In the genomic region with DNA sequence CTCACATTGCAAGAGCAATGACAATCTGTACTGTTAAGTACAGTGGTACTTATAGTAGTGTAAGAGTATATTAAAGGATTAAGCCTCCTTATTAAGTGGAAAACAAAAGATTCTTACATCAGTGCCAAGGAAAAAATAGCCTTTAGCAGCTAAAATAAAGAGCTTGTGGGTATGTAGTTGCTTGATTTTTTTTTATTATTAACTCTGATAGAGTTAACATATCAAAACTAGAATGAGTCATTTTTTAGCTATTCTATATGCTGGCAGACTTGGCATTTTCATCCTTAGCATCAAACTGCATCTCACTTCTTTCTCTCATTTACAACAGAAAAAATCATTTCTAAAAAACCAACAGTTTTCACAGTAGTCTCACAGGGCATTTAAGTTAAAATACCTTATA, we compare ENCODE assay signal across 1 cellular context.
TF ChIP-seq lines count a peak whose summit lies in the region.

No MANE protein-coding gene starts in this region.

TF ChIP-seq in A549, 52 proteins besides CTCF, POLR2A, EP300 and RAD21 (continued from another document):
- TF ChIP-seq, protein P1, sequence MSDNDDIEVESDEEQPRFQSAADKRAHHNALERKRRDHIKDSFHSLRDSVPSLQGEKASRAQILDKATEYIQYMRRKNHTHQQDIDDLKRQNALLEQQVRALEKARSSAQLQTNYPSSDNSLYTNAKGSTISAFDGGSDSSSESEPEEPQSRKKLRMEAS (IDR thresholded peaks at IDR 0.05), result no peak
- TF ChIP-seq FOXS1 (CRISPR knock-in tag; IDR thresholded peaks at IDR 0.05), result no peak
- no peak for TF ChIP-seq NR3C1 (IDR thresholded peaks at IDR 0.05)
- TF ChIP-seq ZSCAN20 (CRISPR knock-in tag; IDR thresholded peaks at IDR 0.05), result no peak
- TF ChIP-seq HOXB13 (CRISPR knock-in tag; IDR thresholded peaks at IDR 0.05; ENCODE audit: low read depth), result no peak
- TF ChIP-seq, protein P2, sequence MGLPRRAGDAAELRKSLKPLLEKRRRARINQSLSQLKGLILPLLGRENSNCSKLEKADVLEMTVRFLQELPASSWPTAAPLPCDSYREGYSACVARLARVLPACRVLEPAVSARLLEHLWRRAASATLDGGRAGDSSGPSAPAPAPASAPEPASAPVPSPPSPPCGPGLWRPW (IDR thresholded peaks at IDR 0.05), result no peak
- no peak for TF ChIP-seq ZNF302 (CRISPR knock-in tag; IDR thresholded peaks at IDR 0.05)
- no peak for TF ChIP-seq SMC3 (IDR thresholded peaks at IDR 0.05)
- TF ChIP-seq, protein P3, sequence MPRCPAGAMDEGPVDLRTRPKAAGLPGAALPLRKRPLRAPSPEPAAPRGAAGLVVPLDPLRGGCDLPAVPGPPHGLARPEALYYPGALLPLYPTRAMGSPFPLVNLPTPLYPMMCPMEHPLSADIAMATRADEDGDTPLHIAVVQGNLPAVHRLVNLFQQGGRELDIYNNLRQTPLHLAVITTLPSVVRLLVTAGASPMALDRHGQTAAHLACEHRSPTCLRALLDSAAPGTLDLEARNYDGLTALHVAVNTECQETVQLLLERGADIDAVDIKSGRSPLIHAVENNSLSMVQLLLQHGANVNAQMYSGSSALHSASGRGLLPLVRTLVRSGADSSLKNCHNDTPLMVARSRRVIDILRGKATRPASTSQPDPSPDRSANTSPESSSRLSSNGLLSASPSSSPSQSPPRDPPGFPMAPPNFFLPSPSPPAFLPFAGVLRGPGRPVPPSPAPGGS (IDR thresholded peaks at IDR 0.05), result no peak
- no peak for TF ChIP-seq SREBF2 (IDR thresholded peaks at IDR 0.05)
- no peak for TF ChIP-seq KDM1A (IDR thresholded peaks at IDR 0.05; ENCODE audit: low read depth)
- no peak for TF ChIP-seq RCOR1 (IDR thresholded peaks at IDR 0.05; ENCODE audit: low read depth, low read length)
- no peak for TF ChIP-seq GATA3 (IDR thresholded peaks at IDR 0.05; ENCODE audit: borderline replicate concordance)
- no peak for TF ChIP-seq HOXB5 (CRISPR knock-in tag; IDR thresholded peaks at IDR 0.05)
- TF ChIP-seq BHLHE40 (IDR thresholded peaks at IDR 0.05; ENCODE audit: low read depth, low read length), result no peak
- TF ChIP-seq, protein P4, sequence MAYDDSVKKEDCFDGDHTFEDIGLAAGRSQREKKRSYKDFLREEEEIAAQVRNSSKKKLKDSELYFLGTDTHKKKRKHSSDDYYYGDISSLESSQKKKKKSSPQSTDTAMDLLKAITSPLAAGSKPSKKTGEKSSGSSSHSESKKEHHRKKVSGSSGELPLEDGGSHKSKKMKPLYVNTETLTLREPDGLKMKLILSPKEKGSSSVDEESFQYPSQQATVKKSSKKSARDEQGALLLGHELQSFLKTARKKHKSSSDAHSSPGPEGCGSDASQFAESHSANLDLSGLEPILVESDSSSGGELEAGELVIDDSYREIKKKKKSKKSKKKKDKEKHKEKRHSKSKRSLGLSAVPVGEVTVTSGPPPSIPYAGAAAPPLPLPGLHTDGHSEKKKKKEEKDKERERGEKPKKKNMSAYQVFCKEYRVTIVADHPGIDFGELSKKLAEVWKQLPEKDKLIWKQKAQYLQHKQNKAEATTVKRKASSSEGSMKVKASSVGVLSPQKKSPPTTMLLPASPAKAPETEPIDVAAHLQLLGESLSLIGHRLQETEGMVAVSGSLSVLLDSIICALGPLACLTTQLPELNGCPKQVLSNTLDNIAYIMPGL (CRISPR knock-in tag; IDR thresholded peaks at IDR 0.05; ENCODE audit: borderline replicate concordance), result no peak
